ENCODE assay signal across 8 cellular contexts in the genomic region with DNA sequence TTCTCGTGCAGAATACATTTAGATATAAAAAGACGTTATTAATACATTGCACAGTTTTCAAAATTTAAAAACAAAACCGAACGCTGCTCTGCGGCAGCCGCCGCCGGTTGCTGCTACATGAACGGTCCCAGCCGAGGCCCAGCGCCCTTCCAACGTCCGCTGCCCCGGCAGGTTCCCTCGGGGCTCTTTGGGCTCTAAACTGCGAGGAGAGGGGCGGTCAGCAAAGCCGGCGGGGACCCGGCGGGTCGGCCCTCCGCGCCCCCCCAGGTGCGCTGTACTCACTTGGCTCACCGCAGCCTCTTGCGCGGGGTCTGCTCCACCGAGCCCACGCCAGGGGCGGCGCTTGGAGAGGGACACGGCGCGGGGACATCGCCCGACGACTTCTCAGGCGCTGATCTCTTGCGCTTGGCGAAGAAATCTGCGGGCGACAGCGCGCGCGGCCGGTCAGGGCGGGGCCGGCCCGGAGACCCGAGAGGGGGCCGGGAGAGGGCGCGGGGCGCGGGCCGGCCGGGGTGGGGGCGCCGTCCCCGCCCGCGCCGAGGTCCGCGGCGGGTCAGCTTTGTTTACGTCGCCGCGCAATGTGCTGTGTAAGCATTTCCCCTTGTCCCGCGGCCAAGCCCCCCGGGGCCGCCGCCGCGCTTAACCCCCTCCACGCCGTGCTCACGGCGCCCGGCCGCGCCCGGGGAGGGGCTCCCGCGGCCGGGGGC. TPM values are rescaled to one million over a fixed set of nuclear protein-coding genes. Genes with fewer than 3 reads are reported as not detected.
A peak's percentile ranks its signal among the peaks of the same experiment; 100 is the strongest.
DNase-seq lines count a peak whose midpoint lies in the region; ATAC-seq lines count a peak whose summit lies in the region.

No MANE protein-coding gene starts in this region.

- peaks cover 7% of the 10 kb centered on the region for H3K79me2 ChIP-seq in trophoblast cell (ENCODE audit: control insufficient read depth, insufficient read depth, low read length, poor library complexity)

- no CpG with 5 or more reads among the region's 90 CpGs for WGBS in trophoblast cell (ENCODE audit: extremely low coverage, insufficient coverage, insufficient read length)

- H2BK12ac ChIP-seq in trophoblast cell (ENCODE audit: low read length) = no peak overlapping the region

- H3K9me3 ChIP-seq in CD8-positive, alpha-beta memory T cell (ENCODE audit: low read length) = no peaks in the 10 kb centered on the region
- H3K9me3 ChIP-seq in trophoblast cell (ENCODE audit: insufficient read depth, low read depth, low read length) = peaks cover 6% of the 10 kb centered on the region

- POLR2A ChIA-PET in CD8-positive, alpha-beta memory T cell (lab: Charles Lee) = no interaction called here
- POLR2A ChIA-PET in T-cell (lab: Charles Lee) = no interaction called here

- no peak for ATAC-seq in T-cell (replicated peaks in 1 of 4)
- ATAC-seq in Right ventricle myocardium superior (ENCODE audit: poor library complexity) = peak; percentile 23
- ATAC-seq in GM18867 (IDR thresholded peaks at IDR 0.05; ENCODE audit: unreplicated experiment) = no peak
- ATAC-seq in HG02571 (IDR thresholded peaks at IDR 0.05; ENCODE audit: unreplicated experiment) = no peak

- H3K18ac ChIP-seq in trophoblast cell (ENCODE audit: low read length) = peak overlapping the region; percentile 80

- peak overlapping the region; percentile 58 for H4K12ac ChIP-seq in trophoblast cell (ENCODE audit: low read depth, low read length)

- peaks cover 13% of the 10 kb centered on the region for H3K4me1 ChIP-seq in CD8-positive, alpha-beta memory T cell (ENCODE audit: insufficient read depth, low read length)
- peaks cover 6 to 12% of the 10 kb centered on the region in 2 experiments for H3K4me1 ChIP-seq in trophoblast cell (ENCODE audit: control insufficient read depth in 1 of 2, insufficient read depth in 2 of 2, low read length in 2 of 2)

- H3K9me3 Mint-ChIP-seq in CD8-positive, alpha-beta memory T cell = no peaks in the 10 kb centered on the region
- H3K9me3 Mint-ChIP-seq in T-cell = no peaks in the 10 kb centered on the region

- no peak for DNase-seq in CD8-positive, alpha-beta memory T cell
- DNase-seq in T-cell (no peak), Right ventricle myocardium superior (peak; percentile 76), trophoblast cell (peak in 1 of 2 donors; percentile 59), NCI-H345 (lab: John Stamatoyannopoulos, UW) (no peak), SIG-M5 (lab: John Stamatoyannopoulos, UW) (no peak)

- H2AFZ ChIP-seq in trophoblast cell (ENCODE audit: insufficient read depth, low read length, poor library complexity) = no peak overlapping the region

- peak overlapping the region; percentile 81 for H4K91ac ChIP-seq in trophoblast cell (ENCODE audit: low read depth, low read length)

- H3K14ac ChIP-seq in trophoblast cell (ENCODE audit: low read length) = peak overlapping the region; percentile 66

- no peaks in the 10 kb centered on the region for H3K27me3 ChIP-seq in CD8-positive, alpha-beta memory T cell (ENCODE audit: insufficient read depth, low read length, poor library complexity, severe bottlenecking)
- H3K27me3 ChIP-seq in trophoblast cell (ENCODE audit: insufficient read depth, low read length) = peaks cover 12% of the 10 kb centered on the region

- H4K8ac ChIP-seq in trophoblast cell (ENCODE audit: low read depth, low read length) = peak overlapping the region; percentile 57

- H2AK5ac ChIP-seq in trophoblast cell (ENCODE audit: low read length) = no peak overlapping the region

- H3K4ac ChIP-seq in trophoblast cell (ENCODE audit: low read depth, low read length) = peak overlapping the region; percentile 30

- H2BK5ac ChIP-seq in trophoblast cell (ENCODE audit: low read depth, low read length, poor library complexity) = peak overlapping the region; percentile 50

- no peaks in the 10 kb centered on the region for H3K27me3 Mint-ChIP-seq in CD8-positive, alpha-beta memory T cell
- peaks cover 0 to 7% of the 10 kb centered on the region in 2 donors for H3K27me3 Mint-ChIP-seq in T-cell

- no peak overlapping the region for H3K23ac ChIP-seq in trophoblast cell (ENCODE audit: low read length)

- H3K27ac ChIP-seq in CD8-positive, alpha-beta memory T cell (ENCODE audit: low read depth, low read length) = no peak overlapping the region
- H3K27ac ChIP-seq in trophoblast cell (ENCODE audit: low read depth, low read length) = peak overlapping the region; percentile 73

- H2BK120ac ChIP-seq in trophoblast cell (ENCODE audit: insufficient read depth, low read length, poor library complexity) = peak overlapping the region; percentile 66

- peak overlapping the region; percentile 55 for H3K4me2 ChIP-seq in trophoblast cell (ENCODE audit: low read length)

- peak overlapping the region; percentile 19 for H3K4me3 ChIP-seq in CD8-positive, alpha-beta memory T cell (ENCODE audit: low read length)
- H3K4me3 ChIP-seq in trophoblast cell (ENCODE audit: low read depth, low read length) = peak overlapping the region; percentile 70

- H3K4me1 Mint-ChIP-seq in CD8-positive, alpha-beta memory T cell = peaks cover 9 to 27% (median 26%) of the 10 kb centered on the region in 3 donors
- H3K4me1 Mint-ChIP-seq in T-cell = peaks cover 17 to 23% (median 23%) of the 10 kb centered on the region in 3 donors

- no peaks in the 10 kb centered on the region for H3K36me3 ChIP-seq in CD8-positive, alpha-beta memory T cell (ENCODE audit: insufficient read depth, low read length)
- peaks cover 0 to 8% of the 10 kb centered on the region in 2 experiments for H3K36me3 ChIP-seq in trophoblast cell (ENCODE audit: control insufficient read depth in 1 of 2, insufficient read depth in 2 of 2, low read length in 2 of 2)

- CTCF ChIA-PET in CD8-positive, alpha-beta memory T cell (lab: Charles Lee) = interaction anchor here (1.0 to 14.2 kb wide), 4 partner anchors 9 to 351 kb away, joined by 3 to 345 read pairs (median 3); a partner anchor contains a TSS
- CTCF ChIA-PET in T-cell (lab: Charles Lee) = interaction anchor here in 1 of 2 donors (0.6 kb wide), 1 partner anchor 484 kb away, joined by 9 read pairs; a partner anchor contains a TSS

- peaks cover 14% of the 10 kb centered on the region for H3K79me1 ChIP-seq in trophoblast cell (ENCODE audit: low read length)

- intact Hi-C loops in Right ventricle myocardium superior (cut with DNase I) = loop anchor here (5.0 kb wide), 1 partner anchor 187 kb away; a partner anchor contains a TSS

- H3K9ac ChIP-seq in trophoblast cell (ENCODE audit: low read length) = peak overlapping the region; percentile 50

- peak overlapping the region in 1 of 8 donors; percentile 43 for H3K27ac Mint-ChIP-seq in CD8-positive, alpha-beta memory T cell
- H3K27ac Mint-ChIP-seq in T-cell = no peak overlapping the region

- H3K36me3 Mint-ChIP-seq in CD8-positive, alpha-beta memory T cell = peaks cover 0 to 1% (median 0%) of the 10 kb centered on the region in 3 donors
- H3K36me3 Mint-ChIP-seq in T-cell = no peaks in the 10 kb centered on the region

- H3K4me3 Mint-ChIP-seq in CD8-positive, alpha-beta memory T cell = peak overlapping the region; percentile 30 to 88 (median 68)
- H3K4me3 Mint-ChIP-seq in T-cell = peak overlapping the region; percentile 45 to 74 (median 60)

RNA-seq across cellular contexts. Expression of a gene that starts 1.7 kb away (rescaled TPM):
- 1 to 10 TPM; 1.0 to 1.1 TPM for total RNA-seq in CD8-positive, alpha-beta memory T cell
- polyA plus RNA-seq in CD8-positive, alpha-beta memory T cell = 0.49 TPM
- 1 to 10 TPM; 2.1 to 7.0 (median 5.3) TPM for total RNA-seq in T-cell
- total RNA-seq in Right ventricle myocardium superior = 37.7 TPM
- 604 and 638 TPM in 2 replicates for polyA plus RNA-seq in trophoblast cell (2013)

RNA-seq across cellular contexts. Expression of a gene that starts 45.4 kb away (rescaled TPM):
- 1 to 10 TPM; 2.1 to 2.9 TPM for total RNA-seq in CD8-positive, alpha-beta memory T cell
- polyA plus RNA-seq in CD8-positive, alpha-beta memory T cell = 1.3 TPM
- total RNA-seq in T-cell (1 to 10 TPM in 1 of 5 donors, under 1 TPM in 4; 0.65 to 1.3 (median 0.79) TPM), Right ventricle myocardium superior (1.1 TPM)
- 252 and 269 TPM in 2 replicates for polyA plus RNA-seq in trophoblast cell (2013)
